Comparison of ENCODE assay signal across 7 cellular contexts in the genomic region with DNA sequence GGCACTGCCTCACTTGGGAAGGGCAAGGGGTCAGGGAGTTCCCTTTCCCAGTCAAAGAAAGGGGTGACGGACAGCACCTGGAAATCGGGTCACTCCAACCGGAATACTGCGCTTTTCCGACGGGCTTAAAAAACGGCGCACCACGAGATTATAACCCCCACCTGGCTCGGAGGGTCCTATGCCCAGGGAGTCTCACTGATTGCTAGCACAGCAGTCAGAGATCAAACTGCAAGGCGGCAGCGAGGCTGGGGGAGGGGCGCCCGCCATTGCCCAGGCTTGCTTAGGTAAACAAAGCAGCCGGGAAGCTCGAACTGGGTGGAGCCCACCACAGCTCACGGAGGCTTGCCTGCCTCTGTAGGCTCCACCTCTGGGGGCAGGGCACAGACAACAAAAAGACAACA.
DNase-seq lines count a peak whose midpoint lies in the region; TF ChIP-seq lines count a peak whose summit lies in the region.
"Not testable (repeated sequence)": the region's sequence is repeated elsewhere in the genome, so short reads cannot be mapped to it uniquely, and the experiment has no call there.

No MANE protein-coding gene starts in this region.

- H3K27ac ChIP-seq in SJCRH30; endodermal cell (ENCODE audit: low read depth, low read length); mesenchymal stem cell (ENCODE audit: low read length, poor library complexity, severe bottlenecking); trophoblast cell (ENCODE audit: low read depth, low read length): not testable (repeated sequence)

- not testable (repeated sequence) for H3K4me2 ChIP-seq in mesenchymal stem cell (ENCODE audit: low read length, poor library complexity, severe bottlenecking); trophoblast cell (ENCODE audit: low read length)

- H3K79me1 ChIP-seq in mesenchymal stem cell (replicated peaks; ENCODE audit: low read length, poor library complexity, severe bottlenecking); trophoblast cell (ENCODE audit: low read length): not testable (repeated sequence)

- H3K4me3 ChIP-seq in SJCRH30, result peak overlapping the region; percentile 25
- not testable (repeated sequence) for H3K4me3 ChIP-seq in endodermal cell (ENCODE audit: low read length); mesenchymal stem cell (ENCODE audit: insufficient read depth in 1 of 2, low read depth in 1 of 2, low read length in 2 of 2); trophoblast cell (ENCODE audit: low read depth, low read length)

- not testable (repeated sequence) for H3K36me3 Mint-ChIP-seq in endodermal cell (ENCODE audit: low read depth)

- not testable (repeated sequence) for H3K36me3 ChIP-seq in ES-I3 (ENCODE audit: insufficient read depth, low read length); SJCRH30; endodermal cell (ENCODE audit: control insufficient read depth, insufficient read depth, low read length); mesenchymal stem cell (ENCODE audit: control insufficient read depth in 1 of 2, insufficient read depth in 2 of 2, low read depth in 1 of 2, low read length in 2 of 2); trophoblast cell (ENCODE audit: control insufficient read depth in 1 of 2, insufficient read depth in 2 of 2, low read length in 2 of 2)

- H3K27me3 ChIP-seq in SJCRH30; endodermal cell (ENCODE audit: control insufficient read depth, insufficient read depth, low read length, poor library complexity, severe bottlenecking); mesenchymal stem cell (ENCODE audit: control insufficient read depth in 1 of 2, insufficient read depth in 1 of 2, low read length in 2 of 2); trophoblast cell (ENCODE audit: insufficient read depth, low read length): not testable (repeated sequence)

- 80 to 100% methylated on average over 1 to 15 of the region's 17 CpGs for WGBS in endodermal cell (ENCODE audit: insufficient coverage in 1 of 2, insufficient read length in 1 of 2), 2 experiments
- WGBS in mesenchymal stem cell, result 44% methylated on average over 14 of the region's 17 CpGs
- WGBS in trophoblast cell (ENCODE audit: extremely low coverage, insufficient coverage, insufficient read length), result no CpG with 5 or more reads among the region's 17 CpGs

- H3K9me3 Mint-ChIP-seq in endodermal cell, result peaks cover 12% of the 10 kb centered on the region

- not testable (repeated sequence) for H2AK5ac ChIP-seq in mesenchymal stem cell (ENCODE audit: low read length, severe bottlenecking); trophoblast cell (ENCODE audit: low read length)

- H3K18ac ChIP-seq in mesenchymal stem cell (ENCODE audit: low read depth in 1 of 2, low read length in 2 of 2); trophoblast cell (ENCODE audit: low read length): not testable (repeated sequence)

- not testable (repeated sequence) for H3K14ac ChIP-seq in mesenchymal stem cell (ENCODE audit: low read length in 2 of 2); trophoblast cell (ENCODE audit: low read length)

- H2BK12ac ChIP-seq in mesenchymal stem cell (ENCODE audit: low read length in 2 of 2); trophoblast cell (ENCODE audit: low read length): not testable (repeated sequence)

- peak overlapping the region; percentile 63 for H2AFZ ChIP-seq in mesenchymal stem cell (ENCODE audit: low read depth, low read length)
- not testable (repeated sequence) for H2AFZ ChIP-seq in trophoblast cell (ENCODE audit: insufficient read depth, low read length, poor library complexity)

- H2BK5ac ChIP-seq in mesenchymal stem cell (ENCODE audit: low read depth, low read length, poor library complexity, severe bottlenecking); trophoblast cell (ENCODE audit: low read depth, low read length, poor library complexity): not testable (repeated sequence)

- DNase-seq in NCI-H1105 treated with DMSO at 0.1 percent for 48 hours (lab: John Stamatoyannopoulos, UW) (peak; percentile 30), NCI-H526 (lab: John Stamatoyannopoulos, UW) (peak; percentile 62 to 70), SJCRH30 (peak in 1 of 2 experiments; percentile 15), endodermal cell (peak; percentile 55)
- not testable (repeated sequence) for DNase-seq in mesenchymal stem cell, trophoblast cell

- H3K23ac ChIP-seq in mesenchymal stem cell (ENCODE audit: low read length in 2 of 2); trophoblast cell (ENCODE audit: low read length): not testable (repeated sequence)

- not testable (repeated sequence) for H3K4ac ChIP-seq in mesenchymal stem cell (ENCODE audit: low read depth in 1 of 2, low read length in 2 of 2); trophoblast cell (ENCODE audit: low read depth, low read length)

- H3K9ac ChIP-seq in ES-I3 (ENCODE audit: low read depth, low read length), result peak overlapping the region; percentile 55
- H3K9ac ChIP-seq in endodermal cell (ENCODE audit: extremely low read depth, low read length, poor library complexity, severe bottlenecking); mesenchymal stem cell (ENCODE audit: low read length); trophoblast cell (ENCODE audit: low read length): not testable (repeated sequence)

- not testable (repeated sequence) for H4K8ac ChIP-seq in mesenchymal stem cell (ENCODE audit: low read length); trophoblast cell (ENCODE audit: low read depth, low read length)

- H3K4me1 Mint-ChIP-seq in endodermal cell, result not testable (repeated sequence)

- not testable (repeated sequence) for H3K27me3 Mint-ChIP-seq in endodermal cell (ENCODE audit: insufficient read depth)

- not testable (repeated sequence) for H4K91ac ChIP-seq in mesenchymal stem cell (ENCODE audit: low read length)
- peak overlapping the region; percentile 43 for H4K91ac ChIP-seq in trophoblast cell (ENCODE audit: low read depth, low read length)

- H3K4me1 ChIP-seq in ES-I3 (ENCODE audit: insufficient read depth, low read length); SJCRH30; endodermal cell (ENCODE audit: control insufficient read depth, insufficient read depth, low read length); mesenchymal stem cell (ENCODE audit: control insufficient read depth, insufficient read depth, low read depth, low read length); trophoblast cell (ENCODE audit: control insufficient read depth in 1 of 2, insufficient read depth in 2 of 2, low read length in 2 of 2): not testable (repeated sequence)

- not testable (repeated sequence) for H3K79me2 ChIP-seq in trophoblast cell (ENCODE audit: control insufficient read depth, insufficient read depth, low read length, poor library complexity)

- peak overlapping the region; percentile 78 for H3K4me3 Mint-ChIP-seq in endodermal cell

- peak overlapping the region; percentile 95 for H3K27ac Mint-ChIP-seq in endodermal cell

- TF ChIP-seq CTCF in endodermal cell (conservative IDR thresholded peaks at IDR 0.05), result not testable (repeated sequence)

- H3K9me3 ChIP-seq in ES-I3 (ENCODE audit: control insufficient read depth, insufficient read depth, low read length); SJCRH30 (replicated peaks); endodermal cell (ENCODE audit: control insufficient read depth, low read length); mesenchymal stem cell (ENCODE audit: control insufficient read depth, low read length); trophoblast cell (ENCODE audit: insufficient read depth, low read depth, low read length): not testable (repeated sequence)

- H2BK120ac ChIP-seq in mesenchymal stem cell (ENCODE audit: low read depth, low read length); trophoblast cell (ENCODE audit: insufficient read depth, low read length, poor library complexity): not testable (repeated sequence)

- not testable (repeated sequence) for H2BK15ac ChIP-seq in mesenchymal stem cell (ENCODE audit: low read depth, poor library complexity, severe bottlenecking)

- not testable (repeated sequence) for H4K12ac ChIP-seq in trophoblast cell (ENCODE audit: low read depth, low read length)
